Comparison of ENCODE assay signal across 25 cellular contexts in genomic region chr17:60926466-60927183, GRCh38.
A peak's percentile ranks its signal among the peaks of the same experiment; 100 is the strongest.
DNase-seq lines count a peak whose midpoint lies in the region; ATAC-seq, FAIRE-seq and TF ChIP-seq lines count a peak whose summit lies in the region.
"Had no signal": no experiment of that assay in that cellular context is flagged by ENCODE, and none has a peak within 500 bp of the region (broad histone marks: within the 10 kb centered on the region; RNA-seq: fewer than 3 reads in every experiment).

No MANE protein-coding gene starts in this region.

- no peaks in the 10 kb centered on the region for H3K36me3 Mint-ChIP-seq in Caco-2 (ENCODE audit: insufficient read depth, unreplicated experiment)
- H3K36me3 Mint-ChIP-seq: immature natural killer cell had no signal

- WGBS in adrenal gland, 4 donors = 84 to 91% (median 90%) methylated on average over 3 of the region's 3 CpGs

- H3K27ac ChIP-seq in lower lobe of right lung (peak overlapping the region; percentile 12), adrenal gland (no peak overlapping the region)
- H3K27ac ChIP-seq: coronary artery, parathyroid adenoma, stomach, tibial nerve, VCaP had no signal

- ATAC-seq in lower lobe of right lung = peak in 1 of 2 donors; percentile 41
- ATAC-seq: activated T-helper 17 cell treated with anti-CD3 and anti-CD28 coated beads, Interleukin-2, amount 50 U/mL, for 72 hours; left ventricle myocardium superior; right cardiac atrium; T-helper 17 cell had no signal

- H3K9me3 ChIP-seq in lower lobe of right lung = no peaks in the 10 kb centered on the region
- no peaks in the 10 kb centered on the region for H3K9me3 ChIP-seq in Caco-2
- H3K9me3 ChIP-seq in adrenal gland (replicated peaks in 1 of 3) = no peaks in the 10 kb centered on the region
- H3K9me3 ChIP-seq: stomach, tibial nerve had no signal

- POLR2A ChIA-PET in Caco-2 (lab: Charles Lee) = interaction anchor here (0.7 kb wide), 1 partner anchor 11 kb away, joined by 3 read pairs; no protein-coding TSS in a partner anchor

- no peaks in the 10 kb centered on the region for H3K9me3 Mint-ChIP-seq in Caco-2 (ENCODE audit: unreplicated experiment)
- H3K9me3 Mint-ChIP-seq: activated T-helper 17 cell treated with anti-CD3 and anti-CD28 coated beads, Interleukin-2, amount 50 U/mL, for 72 hours; endodermal cell; immature natural killer cell; nephron progenitor cell had no signal

- no peaks in the 10 kb centered on the region for H3K27me3 ChIP-seq in bronchial epithelial cell (ENCODE audit: control insufficient read depth, insufficient read depth, low read length)
- no peaks in the 10 kb centered on the region for H3K27me3 ChIP-seq in lower lobe of right lung (ENCODE audit: low read depth)
- H3K27me3 ChIP-seq in Caco-2 (replicated peaks; ENCODE audit: control insufficient read depth, insufficient read depth, low read length) = no peaks in the 10 kb centered on the region
- H3K27me3 ChIP-seq in adrenal gland = no peaks in the 10 kb centered on the region
- H3K27me3 ChIP-seq: stomach, tibial nerve had no signal

- H3K4me3 ChIP-seq in LNCaP clone FGC (ENCODE audit: low read depth, low read length) (no peak overlapping the region), bronchial epithelial cell (ENCODE audit: low read depth, low read length) (no peak overlapping the region), lower lobe of right lung (no peak overlapping the region), Caco-2 (ENCODE audit: low read depth, low read length) (no peak overlapping the region), adrenal gland (no peak overlapping the region)
- H3K4me3 ChIP-seq: coronary artery, stomach, tibial nerve had no signal

- intact Hi-C loops in lower lobe of right lung (cut with DNase I) = no loop called here
- intact Hi-C loops in Caco-2 (cut with micrococcal nuclease; ENCODE audit: unreplicated experiment) = loop anchor here (5.0 kb wide), 1 partner anchor 36 kb away; no protein-coding TSS in a partner anchor
- intact Hi-C loops in adrenal gland (cut with DNase I) = no loop called here

- DNase-seq in GM12891 (ENCODE audit: insufficient read length, low spot score) (no peak), LNCaP clone FGC (ENCODE audit: low read depth) (peak; percentile 40), bronchial epithelial cell (ENCODE audit: low read depth) (peak; percentile 28), lower lobe of right lung (no peak), Caco-2 (no peak), adrenal gland (no peak), T1000 (lab: John Stamatoyannopoulos, UW) (no peak), AG08396 (ENCODE audit: low spot score) (no peak)
- DNase-seq: activated CD4-positive, alpha-beta T cell treated with anti-CD3 and anti-CD28 coated beads, Interleukin-2, amount 50 U/mL, for 1 hour; AML-193; endodermal cell; immature natural killer cell; left ventricle myocardium superior; NCI-H2227 treated with DMSO at 0.1 percent for 48 hours; nephron progenitor cell; right cardiac atrium; stomach; T-helper 17 cell had no signal

- H3K4me1 ChIP-seq in lower lobe of right lung (no peaks in the 10 kb centered on the region), Caco-2 (no peaks in the 10 kb centered on the region), adrenal gland (replicated peaks in 1 of 2) (no peaks in the 10 kb centered on the region)
- H3K4me1 ChIP-seq: parathyroid adenoma, stomach, tibial nerve had no signal

- FAIRE-seq in GM12891 (lab: Jason Lieb, UNC) = peak; percentile 58
- FAIRE-seq in bronchial epithelial cell (lab: Jason Lieb, UNC) = no peak
- FAIRE-seq: H1 had no signal

- no peaks in the 10 kb centered on the region for H3K27me3 Mint-ChIP-seq in Caco-2 (ENCODE audit: insufficient read depth, unreplicated experiment)
- H3K27me3 Mint-ChIP-seq: activated naive CD8-positive, alpha-beta T cell; activated T-helper 17 cell treated with anti-CD3 and anti-CD28 coated beads, Interleukin-2, amount 50 U/mL, for 72 hours; T-helper 17 cell had no signal

- CTCF ChIA-PET in Caco-2 (lab: Charles Lee) = no interaction called here

- TF ChIP-seq POLR2A in GM12891 (IDR thresholded peaks at IDR 0.05; ENCODE audit: low read depth, low read length) (no peak), adrenal gland (IDR thresholded peaks at IDR 0.05) (no peak)

- no peaks in the 10 kb centered on the region for H3K4me1 Mint-ChIP-seq in Caco-2 (ENCODE audit: low read depth, unreplicated experiment)
- H3K4me1 Mint-ChIP-seq: activated T-helper 17 cell treated with anti-CD3 and anti-CD28 coated beads, Interleukin-2, amount 50 U/mL, for 72 hours; immature natural killer cell; nephron progenitor cell; T-helper 17 cell had no signal

- H3K36me3 ChIP-seq in bronchial epithelial cell (ENCODE audit: control insufficient read depth, insufficient read depth, low read length) = no peaks in the 10 kb centered on the region
- H3K36me3 ChIP-seq in lower lobe of right lung = no peaks in the 10 kb centered on the region
- no peaks in the 10 kb centered on the region for H3K36me3 ChIP-seq in Caco-2 (ENCODE audit: control insufficient read depth, insufficient read depth, low read length)
- H3K36me3 ChIP-seq in adrenal gland (replicated peaks in 1 of 2) = no peaks in the 10 kb centered on the region
- H3K36me3 ChIP-seq: stomach, tibial nerve had no signal

- no peak overlapping the region for H3K4me3 Mint-ChIP-seq in Caco-2 (ENCODE audit: unreplicated experiment)
- H3K4me3 Mint-ChIP-seq: activated naive CD8-positive, alpha-beta T cell; activated T-helper 17 cell treated with anti-CD3 and anti-CD28 coated beads, Interleukin-2, amount 50 U/mL, for 72 hours; endodermal cell; immature natural killer cell; nephron progenitor cell; T-helper 17 cell had no signal

- TF ChIP-seq CTCF in LNCaP clone FGC (IDR thresholded peaks at IDR 0.05; ENCODE audit: control insufficient read depth, extremely low read depth, insufficient read depth) (no peak), bronchial epithelial cell (IDR thresholded peaks at IDR 0.05; ENCODE audit: insufficient read depth, low read length, severe bottlenecking) (no peak), lower lobe of right lung (IDR thresholded peaks at IDR 0.05) (no peak), Caco-2 (IDR thresholded peaks at IDR 0.05; ENCODE audit: insufficient read depth in 1 of 2, low read depth in 1 of 2, low read length in 1 of 2, severe bottlenecking in 1 of 2, unreplicated experiment in 1 of 2) (no peak), adrenal gland (IDR thresholded peaks at IDR 0.05) (no peak)

- no peak overlapping the region for H3K27ac Mint-ChIP-seq in Caco-2 (ENCODE audit: unreplicated experiment)
- H3K27ac Mint-ChIP-seq: activated naive CD8-positive, alpha-beta T cell; activated T-helper 17 cell treated with anti-CD3 and anti-CD28 coated beads, Interleukin-2, amount 50 U/mL, for 72 hours; endodermal cell; immature natural killer cell; nephron progenitor cell; T-helper 17 cell had no signal

- no TSS peak for BruUV-seq in Caco-2 (replicated peaks; lab: Mats Ljungman, UMichigan)

TF ChIP-seq in GM12891, 5 proteins besides CTCF, POLR2A, EP300 and RAD21:
- TF ChIP-seq SPI1 (IDR thresholded peaks at IDR 0.05; ENCODE audit: low read depth, low read length) (no peak), POU2F2 (IDR thresholded peaks at IDR 0.05; ENCODE audit: low read depth, low read length) (no peak), POLR2AphosphoS5 (IDR thresholded peaks at IDR 0.05; ENCODE audit: low read depth, low read length) (no peak), TAF1 (IDR thresholded peaks at IDR 0.05; ENCODE audit: low read depth, low read length) (no peak)

Comparison
In these comparisons a context has a peak if more than half of its experiments do, and no peak if none do; other contexts are left out.
1. DNase-seq: peak in LNCaP clone FGC (single experiment) and bronchial epithelial cell (single experiment); none in GM12891 (single experiment), lower lobe of right lung (single experiment), Caco-2 (0 of 2), adrenal gland (0 of 7), T1000 (single experiment) and AG08396 (single experiment).